Comparison of ENCODE assay signal across 16 cellular contexts in the genomic region with DNA sequence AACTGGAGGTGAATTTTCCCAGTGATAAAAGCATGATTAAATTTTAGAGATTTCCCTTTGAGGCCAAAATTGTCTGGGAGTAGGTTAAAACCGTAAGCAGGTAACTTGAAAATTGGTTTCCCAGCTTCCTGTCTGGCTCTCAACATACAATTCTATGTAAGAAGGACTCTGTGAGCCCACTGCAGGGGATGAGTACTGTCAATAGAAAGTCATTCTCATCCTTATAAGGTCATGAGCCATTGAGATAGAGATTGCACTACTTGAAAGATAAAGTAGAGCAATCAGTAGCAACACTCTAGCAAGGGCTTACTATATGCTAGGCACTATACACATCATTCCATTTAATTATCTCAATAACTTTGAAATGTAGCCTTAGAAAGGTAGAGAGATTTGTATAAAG.
DNase-seq lines count a peak whose midpoint lies in the region; ATAC-seq and TF ChIP-seq lines count a peak whose summit lies in the region.
"Had no signal": no experiment of that assay in that cellular context is flagged by ENCODE, and none has a peak within 500 bp of the region (broad histone marks: within the 10 kb centered on the region; RNA-seq: fewer than 3 reads in every experiment).

No MANE protein-coding gene starts in this region.

- TF ChIP-seq RAD21 in SK-N-SH (IDR thresholded peaks at IDR 0.05; ENCODE audit: low read length) = no peak

- CTCF ChIA-PET in SK-N-SH (lab: Yijun Ruan, JAX) = no interaction called here
- CTCF ChIA-PET in WTC11 (lab: Charles Lee) = no interaction called here

- no peak overlapping the region for H3K4me3 Mint-ChIP-seq in WTC11
- H3K4me3 Mint-ChIP-seq: CD14-positive monocyte; CD8-positive, alpha-beta T cell had no signal

- H3K36me3 Mint-ChIP-seq in WTC11 = no peaks in the 10 kb centered on the region
- H3K36me3 Mint-ChIP-seq: CD14-positive monocyte; CD8-positive, alpha-beta T cell had no signal

- H3K79me2 ChIP-seq in SK-N-SH (ENCODE audit: insufficient read depth) = peaks cover 46% of the 10 kb centered on the region

- TF ChIP-seq CTCF in SK-N-SH (IDR thresholded peaks at IDR 0.05) (no peak), WTC11 (IDR thresholded peaks at IDR 0.05) (no peak), tibial nerve (IDR thresholded peaks at IDR 0.05) (no peak)

- H3K27ac ChIP-seq in SK-N-SH (ENCODE audit: low read depth in 2 of 2, low read length in 1 of 2) (peak overlapping the region; percentile 50 to 58; a peak in 2 of 4 replicates), tibial nerve (no peak overlapping the region)
- H3K27ac ChIP-seq: 22Rv1 had no signal

- H3K9me3 ChIP-seq in SK-N-SH (no peaks in the 10 kb centered on the region), tibial nerve (no peaks in the 10 kb centered on the region)
- H3K9me3 ChIP-seq: Caco-2 had no signal

- H3F3A ChIP-seq in SK-N-SH (replicated peaks; ENCODE audit: insufficient read depth) = peaks cover 18% of the 10 kb centered on the region

- peaks cover 53% of the 10 kb centered on the region for H3K4me1 Mint-ChIP-seq in WTC11

- no peaks in the 10 kb centered on the region for H3K27me3 ChIP-seq in SK-N-SH (ENCODE audit: insufficient read depth)
- H3K27me3 ChIP-seq in tibial nerve = no peaks in the 10 kb centered on the region

- H3K9me3 Mint-ChIP-seq in WTC11 = no peaks in the 10 kb centered on the region
- H3K9me3 Mint-ChIP-seq: CD14-positive monocyte; CD8-positive, alpha-beta T cell had no signal

- TF ChIP-seq POLR2A in tibial nerve (IDR thresholded peaks at IDR 0.05) = no peak

- no peak overlapping the region for H3K27ac Mint-ChIP-seq in WTC11
- H3K27ac Mint-ChIP-seq: CD14-positive monocyte; CD8-positive, alpha-beta T cell had no signal

- no peak for ATAC-seq in SK-N-SH treated with all-trans-retinoic acid at 6 μM for 48 hours
- ATAC-seq in WTC11 = peak; percentile 69
- no peak for ATAC-seq in GM21619 (IDR thresholded peaks at IDR 0.05; ENCODE audit: unreplicated experiment)
- ATAC-seq: CD8-positive, alpha-beta T cell had no signal

- no peak overlapping the region for H3K4me2 ChIP-seq in SK-N-SH

- DNase-seq in SK-N-SH (no peak), WTC11 (ENCODE audit: low spot score) (no peak), iPS-NIHi11 (ENCODE audit: low spot score) (peak; percentile 25), cardiac septum (ENCODE audit: low spot score) (no peak), occipital lobe (lab: John Stamatoyannopoulos, UW) (no peak), tibial nerve (ENCODE audit: low spot score in 2 of 2) (no peak)
- DNase-seq: Caco-2; CD8-positive, alpha-beta T cell; DND-41; GDM1; H7; KBM-7 had no signal

- TF ChIP-seq EP300 in SK-N-SH (IDR thresholded peaks at IDR 0.05; ENCODE audit: borderline replicate concordance in 1 of 2, low read depth in 1 of 2, low read length in 1 of 2) (no peak), tibial nerve (IDR thresholded peaks at IDR 0.05) (no peak)

- no peaks in the 10 kb centered on the region for H3K9me2 ChIP-seq in SK-N-SH

- H3K4me1 ChIP-seq in SK-N-SH (ENCODE audit: control insufficient read depth in 1 of 2, insufficient read depth in 2 of 2, low read depth in 1 of 2, low read length in 1 of 2) (peaks cover 0 to 65% of the 10 kb centered on the region in 2 experiments; a peak in 3 of 4 replicates), tibial nerve (peaks cover 0 to 19% (median 3%) of the 10 kb centered on the region in 4 donors)
- H3K4me1 ChIP-seq: Caco-2 had no signal

- H3K27me3 Mint-ChIP-seq in WTC11 (ENCODE audit: low read depth) = no peaks in the 10 kb centered on the region

- no peak overlapping the region for H3K9ac ChIP-seq in SK-N-SH

- no peak overlapping the region for H2AFZ ChIP-seq in SK-N-SH (ENCODE audit: low read depth)

- H4K20me1 ChIP-seq in SK-N-SH (ENCODE audit: insufficient read depth) = no peaks in the 10 kb centered on the region

- H3K36me3 ChIP-seq in SK-N-SH (replicated peaks in 1 of 2; ENCODE audit: control insufficient read depth in 1 of 2, insufficient read depth in 2 of 2, low read length in 1 of 2) (peaks cover 0 to 20% of the 10 kb centered on the region in 2 experiments), tibial nerve (no peaks in the 10 kb centered on the region)

- intact Hi-C loops in cardiac septum (cut with DNase I) = no loop called here

- H3K4me3 ChIP-seq in SK-N-SH (ENCODE audit: low read depth in 2 of 2, low read length in 1 of 2) (no peak overlapping the region), tibial nerve (no peak overlapping the region)

- POLR2A ChIA-PET in SK-N-SH (lab: Yijun Ruan, JAX) = no interaction called here
- POLR2A ChIA-PET in WTC11 (lab: Charles Lee) = no interaction called here

- 59% methylated on average over 1 of the region's 1 CpG for WGBS in SK-N-SH (ENCODE audit: low lambda C conversion rate)
- 93 to 95% methylated on average over 1 of the region's 1 CpG for WGBS in tibial nerve, 2 donors

TF ChIP-seq in SK-N-SH, 30 proteins besides CTCF, POLR2A, EP300 and RAD21 (continues in another document):
- TF ChIP-seq RXRA (IDR thresholded peaks at IDR 0.05; ENCODE audit: borderline replicate concordance, low read depth) (no peak), ELF1 (IDR thresholded peaks at IDR 0.05) (no peak), GATA2 (CRISPR knock-in tag; IDR thresholded peaks at IDR 0.05) (no peak), FOXM1 (IDR thresholded peaks at IDR 0.05; ENCODE audit: low read depth) (no peak)
- TF ChIP-seq, protein P1, sequence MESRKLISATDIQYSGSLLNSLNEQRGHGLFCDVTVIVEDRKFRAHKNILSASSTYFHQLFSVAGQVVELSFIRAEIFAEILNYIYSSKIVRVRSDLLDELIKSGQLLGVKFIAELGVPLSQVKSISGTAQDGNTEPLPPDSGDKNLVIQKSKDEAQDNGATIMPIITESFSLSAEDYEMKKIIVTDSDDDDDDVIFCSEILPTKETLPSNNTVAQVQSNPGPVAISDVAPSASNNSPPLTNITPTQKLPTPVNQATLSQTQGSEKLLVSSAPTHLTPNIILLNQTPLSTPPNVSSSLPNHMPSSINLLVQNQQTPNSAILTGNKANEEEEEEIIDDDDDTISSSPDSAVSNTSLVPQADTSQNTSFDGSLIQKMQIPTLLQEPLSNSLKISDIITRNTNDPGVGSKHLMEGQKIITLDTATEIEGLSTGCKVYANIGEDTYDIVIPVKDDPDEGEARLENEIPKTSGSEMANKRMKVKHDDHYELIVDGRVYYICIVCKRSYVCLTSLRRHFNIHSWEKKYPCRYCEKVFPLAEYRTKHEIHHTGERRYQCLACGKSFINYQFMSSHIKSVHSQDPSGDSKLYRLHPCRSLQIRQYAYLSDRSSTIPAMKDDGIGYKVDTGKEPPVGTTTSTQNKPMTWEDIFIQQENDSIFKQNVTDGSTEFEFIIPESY (IDR thresholded peaks at IDR 0.05; ENCODE audit: borderline replicate concordance, low read depth) = no peak

TF ChIP-seq in SK-N-SH treated with all-trans-retinoic acid at 6 μM for 48 hours, 23 proteins besides CTCF, POLR2A, EP300 and RAD21 (continues in another document):
- TF ChIP-seq ARNTL (CRISPR knock-in tag; IDR thresholded peaks at IDR 0.05; ENCODE audit: borderline replicate concordance, low read depth) (no peak), TOX (CRISPR knock-in tag; IDR thresholded peaks at IDR 0.05; ENCODE audit: borderline replicate concordance) (no peak), ZC3H10 (CRISPR knock-in tag; IDR thresholded peaks at IDR 0.05) (no peak), OSR1 (CRISPR knock-in tag; IDR thresholded peaks at IDR 0.05) (no peak)

TF ChIP-seq in WTC11, 78 proteins besides CTCF, POLR2A, EP300 and RAD21:
- TF ChIP-seq ESRRA (CRISPR knock-in tag; IDR thresholded peaks at IDR 0.05; ENCODE audit: borderline replicate concordance) = no peak
- TF ChIP-seq ZNF219 (CRISPR knock-in tag; IDR thresholded peaks at IDR 0.05; ENCODE audit: borderline replicate concordance) = no peak
- no peak for TF ChIP-seq CBFB (CRISPR knock-in tag; IDR thresholded peaks at IDR 0.05; ENCODE audit: low read depth)
- TF ChIP-seq E2F1 (CRISPR knock-in tag; IDR thresholded peaks at IDR 0.05) = no peak
- no peak for TF ChIP-seq SMAD3 (CRISPR knock-in tag; IDR thresholded peaks at IDR 0.05; ENCODE audit: borderline replicate concordance)
- TF ChIP-seq, protein P2, sequence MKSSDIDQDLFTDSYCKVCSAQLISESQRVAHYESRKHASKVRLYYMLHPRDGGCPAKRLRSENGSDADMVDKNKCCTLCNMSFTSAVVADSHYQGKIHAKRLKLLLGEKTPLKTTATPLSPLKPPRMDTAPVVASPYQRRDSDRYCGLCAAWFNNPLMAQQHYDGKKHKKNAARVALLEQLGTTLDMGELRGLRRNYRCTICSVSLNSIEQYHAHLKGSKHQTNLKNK (CRISPR knock-in tag; IDR thresholded peaks at IDR 0.05) = no peak
- TF ChIP-seq CREB1 (CRISPR knock-in tag; IDR thresholded peaks at IDR 0.05) = no peak
- no peak for TF ChIP-seq NFATC4 (CRISPR knock-in tag; IDR thresholded peaks at IDR 0.05)
- TF ChIP-seq NFYB (CRISPR knock-in tag; conservative IDR thresholded peaks at IDR 0.05; ENCODE audit: low read depth) = no peak
- TF ChIP-seq NR2C2 (CRISPR knock-in tag; IDR thresholded peaks at IDR 0.05) = no peak
- no peak for TF ChIP-seq KAT7 (CRISPR knock-in tag; IDR thresholded peaks at IDR 0.05; ENCODE audit: borderline replicate concordance)
- no peak for TF ChIP-seq MXD4 (CRISPR knock-in tag; IDR thresholded peaks at IDR 0.05; ENCODE audit: borderline replicate concordance)
TF ChIP-seq in WTC11: peak in this region for 0.

Comparison
In these comparisons a context has a peak if more than half of its experiments do, and no peak if none do; other contexts are left out.
1. H3K27ac ChIP-seq: peak in SK-N-SH (2 of 2); none in tibial nerve (0 of 4).